9 cellular contexts compared by ENCODE assay signal in genomic region chr12:131896811-131897270, GRCh38. TPM values are rescaled to one million over a fixed set of nuclear protein-coding genes. Genes with fewer than 3 reads are reported as not detected.
A peak's percentile ranks its signal among the peaks of the same experiment; 100 is the strongest.
DNase-seq lines count a peak whose midpoint lies in the region; ATAC-seq, FAIRE-seq and TF ChIP-seq lines count a peak whose summit lies in the region.
"Had no signal": no experiment of that assay in that cellular context is flagged by ENCODE, and none has a peak within 500 bp of the region (broad histone marks: within the 10 kb centered on the region; RNA-seq: fewer than 3 reads in every experiment).

No MANE protein-coding gene starts in this region.

- H3K4me2 ChIP-seq in GM23248 (ENCODE audit: unreplicated experiment), result peak overlapping the region; percentile 85

- no peak for ATAC-seq in activated CD8-positive, alpha-beta T cell treated with anti-CD3 and anti-CD28 coated beads for 36 hours
- no peak for ATAC-seq in left cardiac atrium
- no peak for ATAC-seq in HG02763 (IDR thresholded peaks at IDR 0.05; ENCODE audit: unreplicated experiment)
- no peak for ATAC-seq in GM18517 (IDR thresholded peaks at IDR 0.05; ENCODE audit: unreplicated experiment)

- peak overlapping the region; percentile 78 for H3K4me3 Mint-ChIP-seq in activated CD8-positive, alpha-beta T cell treated with anti-CD3 and anti-CD28 coated beads for 36 hours

- no peaks in the 10 kb centered on the region; the same call in 1 of the 2 replicates for H3F3A ChIP-seq in GM23248 (ENCODE audit: insufficient read depth)

- no peaks in the 10 kb centered on the region for H3K36me3 ChIP-seq in GM23248 (ENCODE audit: low read depth)

- CTCF ChIA-PET in activated CD8-positive, alpha-beta T cell treated with anti-CD3 and anti-CD28 coated beads for 36 hours (lab: Charles Lee), result interaction anchor here (1.5 kb wide), 1 partner anchor 33 kb away, joined by 3 read pairs; no protein-coding TSS in a partner anchor

- H3K4me1 Mint-ChIP-seq in activated CD8-positive, alpha-beta T cell treated with anti-CD3 and anti-CD28 coated beads for 36 hours (ENCODE audit: low read depth), result peaks cover 9% of the 10 kb centered on the region

- H3K79me2 ChIP-seq in GM23248 (ENCODE audit: insufficient read depth), result peaks cover 60% of the 10 kb centered on the region

- H3K9me2 ChIP-seq in GM23248 (ENCODE audit: insufficient read depth), result no peaks in the 10 kb centered on the region

- POLR2A ChIA-PET in activated CD8-positive, alpha-beta T cell treated with anti-CD3 and anti-CD28 coated beads for 36 hours (lab: Charles Lee), result interaction anchor here (0.9 to 2.0 kb wide), 3 partner anchors 10 to 33 kb away, joined by 3 to 7 read pairs (median 7); partner anchors contain the start of gene PUS1

- H3K27me3 Mint-ChIP-seq in activated CD8-positive, alpha-beta T cell treated with anti-CD3 and anti-CD28 coated beads for 36 hours, result no peaks in the 10 kb centered on the region
- H3K27me3 Mint-ChIP-seq: IgD-negative memory B cell had no signal

- H3K9me3 ChIP-seq in GM23248 (ENCODE audit: low read depth), result no peaks in the 10 kb centered on the region

- no peak overlapping the region for H3K4me3 ChIP-seq in GM23248
- H3K4me3 ChIP-seq in skeletal muscle cell (ENCODE audit: low read depth, low read length), result peak overlapping the region; percentile 63

- no peaks in the 10 kb centered on the region for H3K36me3 Mint-ChIP-seq in activated CD8-positive, alpha-beta T cell treated with anti-CD3 and anti-CD28 coated beads for 36 hours (ENCODE audit: low read depth)

- no peak for DNase-seq in GM23248
- no peak for DNase-seq in activated CD8-positive, alpha-beta T cell treated with anti-CD3 and anti-CD28 coated beads for 36 hours
- DNase-seq in left cardiac atrium, result peak; percentile 89
- no peak for DNase-seq in skeletal muscle cell (ENCODE audit: low read depth)
- no peak for DNase-seq in GM19239 (ENCODE audit: insufficient read length, low spot score)
- DNase-seq in NCI-H774 (lab: John Stamatoyannopoulos, UW), result no peak

- H3K9ac ChIP-seq in GM23248, result peak overlapping the region; percentile 89

- in situ Hi-C loops in GM23248 (cut with MboI), result no loop called here

- H4K20me1 ChIP-seq in GM23248 (ENCODE audit: insufficient read depth), result no peaks in the 10 kb centered on the region

- 66 to 67% methylated on average over 14 of the region's 14 CpGs for WGBS in GM23248 (ENCODE audit: low coverage in 1 of 2, low lambda C conversion rate in 2 of 2, missing lambda C conversion rate in 2 of 2), 2 experiments

- H3K27me3 ChIP-seq in GM23248 (replicated peaks; ENCODE audit: insufficient read depth), result no peaks in the 10 kb centered on the region

- FAIRE-seq in GM19239 (lab: Jason Lieb, UNC), result no peak

- H3K4me1 ChIP-seq in GM23248 (ENCODE audit: insufficient read depth), result 0 out of 2 replicates have a peak, but pooled peaks cover 4% of the 10 kb centered on the region

- TF ChIP-seq CTCF in activated CD8-positive, alpha-beta T cell treated with anti-CD3 and anti-CD28 coated beads for 36 hours (IDR thresholded peaks at IDR 0.05), result no peak

- H3K27ac Mint-ChIP-seq in activated CD8-positive, alpha-beta T cell treated with anti-CD3 and anti-CD28 coated beads for 36 hours, result no peak overlapping the region

- peak overlapping the region; percentile 95 for H3K27ac ChIP-seq in GM23248

- no peaks in the 10 kb centered on the region for H3K9me3 Mint-ChIP-seq in activated CD8-positive, alpha-beta T cell treated with anti-CD3 and anti-CD28 coated beads for 36 hours
- H3K9me3 Mint-ChIP-seq: IgD-negative memory B cell had no signal

- intact Hi-C loops in activated CD8-positive, alpha-beta T cell treated with anti-CD3 and anti-CD28 coated beads for 36 hours (cut with micrococcal nuclease), result no loop called here
- intact Hi-C loops in left cardiac atrium (cut with DNase I), result loop anchor here in 1 of 2 donors (5.0 kb wide), 1 partner anchor 50 kb away; the partner anchor contains the start of gene EP400

- H2AFZ ChIP-seq in GM23248, result no peak overlapping the region

RNA-seq across cellular contexts. Expression of gene ULK1, which starts 2.4 kb away (rescaled TPM):
- total RNA-seq in GM23248 (2014; rRNA removed; shearing (Covaris generic)), result 6.9 and 7.1 TPM in 2 replicates
- polyA plus RNA-seq in GM23248 (2016; fragmentation: Nextera tagmentation; extraction: Ambion mirVana), result 4.0 TPM in 2 replicates
- 10 to 100 TPM; 13.3 to 15.5 TPM for total RNA-seq in activated CD8-positive, alpha-beta T cell treated with anti-CD3 and anti-CD28 coated beads for 36 hours
- 10 to 100 TPM; 27.6 to 34.5 TPM for total RNA-seq in left cardiac atrium

RNA-seq across cellular contexts. Expression of gene PUS1, which starts 32.2 kb away (rescaled TPM):
- total RNA-seq in GM23248 (2014; rRNA removed; shearing (Covaris generic)), result 13.9 and 18.9 TPM in 2 replicates
- polyA plus RNA-seq in GM23248 (2016; fragmentation: Nextera tagmentation; extraction: Ambion mirVana), result 13.0 and 14.0 TPM in 2 replicates
- 10 to 100 TPM; 68.2 to 71.7 TPM for total RNA-seq in activated CD8-positive, alpha-beta T cell treated with anti-CD3 and anti-CD28 coated beads for 36 hours
- total RNA-seq in left cardiac atrium, result 10 to 100 TPM in 1 of 2 donors, 1 to 10 TPM in 1; 7.7 to 19.2 TPM

RNA-seq across cellular contexts. Expression of gene EP400, which starts 52.9 kb away (rescaled TPM):
- 8.6 and 9.6 TPM in 2 replicates for total RNA-seq in GM23248 (2014; rRNA removed; shearing (Covaris generic))
- 9.3 and 9.4 TPM in 2 replicates for polyA plus RNA-seq in GM23248 (2016; fragmentation: Nextera tagmentation; extraction: Ambion mirVana)
- 10 to 100 TPM; 45.6 to 46.1 TPM for total RNA-seq in activated CD8-positive, alpha-beta T cell treated with anti-CD3 and anti-CD28 coated beads for 36 hours
- total RNA-seq in left cardiac atrium, result 10 to 100 TPM; 15.7 to 21.1 TPM
